Comparison of ENCODE assay signal across 19 cellular contexts in the genomic region with DNA sequence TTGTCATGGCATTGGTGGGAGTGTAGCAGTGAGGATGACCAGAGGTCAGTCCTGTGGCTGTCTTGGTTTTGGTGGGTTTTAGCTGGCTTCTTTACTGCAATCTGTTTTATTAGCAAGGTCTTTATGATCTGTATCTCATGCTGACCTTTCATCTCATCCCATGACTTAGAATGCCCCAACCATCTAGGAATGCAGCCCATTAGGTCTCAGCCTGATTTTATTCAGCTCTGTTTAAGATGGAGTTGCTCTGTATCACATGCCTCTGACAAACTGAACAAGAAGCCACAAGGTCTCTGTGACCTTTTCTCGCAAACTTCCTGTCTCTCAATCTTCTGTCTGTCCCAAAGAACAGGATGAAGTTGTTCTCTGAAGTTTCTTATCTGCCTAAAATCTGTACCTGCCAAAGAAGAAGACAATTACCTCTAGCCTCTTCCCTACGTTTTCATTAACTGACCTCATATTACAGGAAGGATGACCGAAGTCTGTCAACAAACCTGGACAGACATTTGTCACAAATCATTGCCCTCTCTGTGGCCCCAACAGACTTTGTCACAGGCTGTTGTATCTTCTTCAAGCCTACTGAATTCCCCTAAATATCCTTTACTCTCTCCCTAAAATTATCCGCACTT.
"Had no signal": no experiment of that assay in that cellular context is flagged by ENCODE, and none has a peak within 500 bp of the region (broad histone marks: within the 10 kb centered on the region; RNA-seq: fewer than 3 reads in every experiment).

No MANE protein-coding gene starts in this region.

- H3K9ac ChIP-seq: parathyroid adenoma had no signal

- H3K79me2 ChIP-seq: parathyroid adenoma had no signal

- H2AFZ ChIP-seq: parathyroid adenoma had no signal

- H3K36me3 ChIP-seq: left ventricle myocardium inferior, neutrophil, spleen, thoracic aorta, upper lobe of right lung, WERI-Rb-1 had no signal

- H3K27ac ChIP-seq: dorsolateral prefrontal cortex, foreskin keratinocyte, left ventricle myocardium inferior, neutrophil, parathyroid adenoma, spleen, thoracic aorta, upper lobe of right lung, WERI-Rb-1 had no signal

- H3K4me3 ChIP-seq: dorsolateral prefrontal cortex, left ventricle myocardium inferior, mucosa of descending colon, spleen, thoracic aorta, upper lobe of right lung had no signal

- H3K9me3 ChIP-seq: left ventricle myocardium inferior, mucosa of descending colon, neutrophil, spleen, thoracic aorta, upper lobe of right lung had no signal

- H3K27me3 ChIP-seq: dorsolateral prefrontal cortex, neutrophil, spleen, upper lobe of right lung had no signal

- DNase-seq: activated CD4-positive, alpha-beta T cell treated with anti-CD3 and anti-CD28 coated beads for 1 hour; activated effector memory CD4-positive, alpha-beta T cell treated with anti-CD3 and anti-CD28 coated beads, Interleukin-2, amount 50 U/mL, for 16 hours; activated T-cell treated with anti-CD3 and anti-CD28 coated beads, Interleukin-2, amount 50 U/mL, for 72 hours; caudate nucleus; dorsolateral prefrontal cortex; foreskin keratinocyte; left ventricle myocardium inferior; mammary epithelial cell; mucosa of descending colon; naive thymus-derived CD4-positive, alpha-beta T cell; spleen; stimulated activated naive B cell treated with anti-CD40 and anti-IgM and Interleukin-4, amounts not matched to agents 10 μg/mL and 1 μg/mL and 100 μg/mL, for 72 hours; SW 1271; T-helper 2 cell; upper lobe of right lung; WERI-Rb-1 had no signal

- H3K4me1 ChIP-seq: foreskin keratinocyte, left ventricle myocardium inferior, spleen, upper lobe of right lung had no signal
